In the genomic region with DNA sequence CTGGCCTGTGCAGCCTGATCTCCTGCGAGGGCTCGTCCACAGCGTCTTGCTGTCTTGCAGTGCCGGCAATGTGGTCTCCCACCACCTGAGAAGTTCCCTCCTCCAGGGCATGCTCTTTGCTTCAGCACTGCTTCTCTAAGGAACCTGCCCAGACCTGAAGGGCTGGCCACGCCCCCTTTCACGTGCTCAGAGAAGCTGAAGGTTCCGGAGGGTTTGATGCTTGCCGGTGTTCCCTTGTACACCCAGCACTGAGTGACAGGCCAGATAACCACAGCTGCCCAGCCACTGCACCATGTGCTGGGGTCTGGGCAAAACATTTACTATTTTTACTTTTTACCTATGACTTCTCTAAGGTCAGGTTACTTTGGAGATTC, we compare ENCODE assay signal across 8 cellular contexts. TPM values are rescaled to one million over a fixed set of nuclear protein-coding genes. Genes with fewer than 3 reads are reported as not detected.
A peak's percentile ranks its signal among the peaks of the same experiment; 100 is the strongest.
DNase-seq lines count a peak whose midpoint lies in the region; ATAC-seq lines count a peak whose summit lies in the region.

No MANE protein-coding gene starts in this region.

- intact Hi-C loops in left cardiac atrium (cut with DNase I) (no loop called here), posterior cingulate gyrus (cut with DNase I) (loop anchor here (5.0 kb wide), 1 partner anchor 47 kb away; a partner anchor contains a TSS)

- ATAC-seq in left cardiac atrium (no peak), HG02759 (IDR thresholded peaks at IDR 0.05; ENCODE audit: unreplicated experiment) (no peak)

- DNase-seq in CD1c-positive myeloid dendritic cell (ENCODE audit: extremely low spot score): peak; percentile 49
- peak; percentile 26 for DNase-seq in NAMALWA (ENCODE audit: low spot score)
- DNase-seq in activated CD8-positive, alpha-beta memory T cell treated with anti-CD3 and anti-CD28 coated beads, Interleukin-2, amount 50 U/mL, for 48 hours: peak; percentile 73
- DNase-seq in left cardiac atrium: peak; percentile 45
- peak; percentile 18 to 31 (median 23) for DNase-seq in stimulated activated CD4-positive, alpha-beta T cell treated with anti-CD3 and anti-CD28 coated beads, Interleukin-1b, Interleukin-23, amount 100 ng/mL, for 24 hours (ENCODE audit: low read depth in 4 of 4, low spot score in 1 of 4)
- no peak for DNase-seq in posterior cingulate gyrus
- DNase-seq in MV-4-11 (lab: John Stamatoyannopoulos, UW): no peak

RNA-seq across cellular contexts. Expression of a gene that starts 1.7 kb away (rescaled TPM):
- 10 to 100 TPM; 18.8 to 21.8 TPM for total RNA-seq in left cardiac atrium

RNA-seq across cellular contexts. Expression of a gene that starts 26.1 kb away (rescaled TPM):
- total RNA-seq in left cardiac atrium: 10 to 100 TPM in 1 of 2 donors, 1 to 10 TPM in 1; 8.0 to 11.7 TPM

RNA-seq across cellular contexts. Expression of a gene that starts 48.7 kb away (rescaled TPM):
- total RNA-seq in left cardiac atrium: 10 to 100 TPM; 34.8 to 36.6 TPM

Comparison
In these comparisons a context has a peak if more than half of its experiments do, and no peak if none do; other contexts are left out.
1. DNase-seq: peak in CD1c-positive myeloid dendritic cell (single experiment), NAMALWA (single experiment), activated CD8-positive, alpha-beta memory T cell treated with anti-CD3 and anti-CD28 coated beads, Interleukin-2, amount 50 U/mL, for 48 hours (single experiment), left cardiac atrium (single experiment) and stimulated activated CD4-positive, alpha-beta T cell treated with anti-CD3 and anti-CD28 coated beads, Interleukin-1b, Interleukin-23, amount 100 ng/mL, for 24 hours (4 of 4); none in posterior cingulate gyrus (0 of 10) and MV-4-11 (single experiment).